In genomic region chrX:153469811-153470410, GRCh38 we compare ENCODE assay signal across 9 cellular contexts. TPM values are rescaled to one million over a fixed set of nuclear protein-coding genes. Genes with fewer than 3 reads are reported as not detected.
DNase-seq lines count a peak whose midpoint lies in the region; ATAC-seq, FAIRE-seq and TF ChIP-seq lines count a peak whose summit lies in the region.
"Had no signal": no experiment of that assay in that cellular context is flagged by ENCODE, and none has a peak within 500 bp of the region (broad histone marks: within the 10 kb centered on the region; RNA-seq: fewer than 3 reads in every experiment).

No MANE protein-coding gene starts in this region.

- H3K4me2 ChIP-seq in neural cell (ENCODE audit: low read length) = no peak overlapping the region

- TF ChIP-seq RAD21 in neural cell (conservative IDR thresholded peaks at IDR 0.05) = peak; percentile 22

- no peaks in the 10 kb centered on the region for H3K9me2 ChIP-seq in neural cell (ENCODE audit: insufficient read depth, low read length)

- WGBS in esophagus squamous epithelium, 2 donors = 36% methylated on average over 3 of the region's 32 CpGs; no CpG with 5 or more reads in 1 of the 2 donors

- TF ChIP-seq POLR2A in esophagus squamous epithelium (IDR thresholded peaks at IDR 0.05) (no peak), GM12891 (IDR thresholded peaks at IDR 0.05; ENCODE audit: low read depth, low read length) (no peak)

- H3K79me2 ChIP-seq in neural cell (replicated peaks; ENCODE audit: insufficient read depth, low read length) = no peaks in the 10 kb centered on the region

- no peaks in the 10 kb centered on the region for H3F3A ChIP-seq in neural cell (ENCODE audit: insufficient read depth, low read length, poor library complexity, severe bottlenecking)

- peak; percentile 78 for DNase-seq in ELF-1 (ENCODE audit: low read depth, low spot score)
- no peak for DNase-seq in esophagus squamous epithelium (lab: John Stamatoyannopoulos, UW)
- no peak for DNase-seq in GM10266 (ENCODE audit: extremely low spot score)
- no peak for DNase-seq in GM12891 (ENCODE audit: insufficient read length, low spot score)

- no peak for FAIRE-seq in GM12891 (lab: Jason Lieb, UNC)
- FAIRE-seq: colon had no signal

- no peak for TF ChIP-seq CTCF in VCaP (conservative IDR thresholded peaks at IDR 0.05)
- TF ChIP-seq CTCF in esophagus squamous epithelium (IDR thresholded peaks at IDR 0.05) = peak in 1 of 6 experiments; percentile 37
- peak; percentile 49 for TF ChIP-seq CTCF in neural cell (IDR thresholded peaks at IDR 0.05; ENCODE audit: poor library complexity, severe bottlenecking)
- no peak for TF ChIP-seq CTCF in GM10266 (IDR thresholded peaks at IDR 0.05; ENCODE audit: control insufficient read depth, insufficient read depth, low read depth, missing control alignments)

- H3K4me3 ChIP-seq in esophagus squamous epithelium (peak overlapping the region; percentile 52 to 75 (median 60)), neural cell (ENCODE audit: low read length) (peak overlapping the region; percentile 81)

- ATAC-seq in GM19468 (IDR thresholded peaks at IDR 0.05; ENCODE audit: extremely low read depth, unreplicated experiment) (peak; percentile 19), HG03469 (IDR thresholded peaks at IDR 0.05; ENCODE audit: unreplicated experiment) (peak; percentile 19)

- H3K27ac ChIP-seq in VCaP (peak overlapping the region; percentile 60; the same call in 1 of the 2 replicates), esophagus squamous epithelium (peak overlapping the region; percentile 60 to 87 (median 73)), neural cell (ENCODE audit: low read length) (no peak overlapping the region)

- H3K36me3 ChIP-seq in esophagus squamous epithelium = peaks cover 0 to under 1% (median 0%) of the 10 kb centered on the region in 3 donors
- no peaks in the 10 kb centered on the region for H3K36me3 ChIP-seq in neural cell (ENCODE audit: insufficient read depth, low read length)

- peak overlapping the region; percentile 50 for H3K9ac ChIP-seq in neural cell (ENCODE audit: low read length)

- H3K27me3 ChIP-seq in esophagus squamous epithelium = no peaks in the 10 kb centered on the region
- no peaks in the 10 kb centered on the region for H3K27me3 ChIP-seq in neural cell (ENCODE audit: insufficient read depth, low read depth, low read length)

- no peaks in the 10 kb centered on the region for H3K9me3 ChIP-seq in esophagus squamous epithelium
- no peaks in the 10 kb centered on the region for H3K9me3 ChIP-seq in neural cell (ENCODE audit: low read length)

- no peaks in the 10 kb centered on the region for H4K20me1 ChIP-seq in neural cell (ENCODE audit: insufficient read depth)

- H2AFZ ChIP-seq in neural cell (ENCODE audit: low read depth, low read length) = no peak overlapping the region

- intact Hi-C loops in esophagus squamous epithelium (cut with DNase I) = loop anchor here (5.0 kb wide), 1 partner anchor 37 kb away; no protein-coding TSS in a partner anchor

- no peak for TF ChIP-seq EP300 in neural cell (conservative IDR thresholded peaks at IDR 0.05; ENCODE audit: poor library complexity, severe bottlenecking)

- H3K4me1 ChIP-seq in esophagus squamous epithelium = peaks cover 2 to 46% (median 11%) of the 10 kb centered on the region in 3 donors

TF ChIP-seq in neural cell, 6 proteins besides CTCF, POLR2A, EP300 and RAD21:
- no peak for TF ChIP-seq POLR2AphosphoS5 (IDR thresholded peaks at IDR 0.05)
- no peak for TF ChIP-seq REST (IDR thresholded peaks at IDR 0.05; ENCODE audit: borderline replicate concordance)
- peak; percentile 27 for TF ChIP-seq SMC3 (conservative IDR thresholded peaks at IDR 0.05; ENCODE audit: poor library complexity)
- peak; percentile 75 for TF ChIP-seq MXI1 (conservative IDR thresholded peaks at IDR 0.05; ENCODE audit: poor library complexity, severe bottlenecking)
- TF ChIP-seq EZH2 (IDR thresholded peaks at IDR 0.05; ENCODE audit: borderline replicate concordance, insufficient read depth, low read length, poor library complexity, severe bottlenecking) = no peak
- no peak for TF ChIP-seq TAF1 (IDR thresholded peaks at IDR 0.05; ENCODE audit: low read depth)

TF ChIP-seq in GM12891, 5 proteins besides CTCF, POLR2A, EP300 and RAD21:
- TF ChIP-seq SPI1 (IDR thresholded peaks at IDR 0.05; ENCODE audit: low read depth, low read length) (no peak), POLR2AphosphoS5 (IDR thresholded peaks at IDR 0.05; ENCODE audit: low read depth, low read length) (no peak), TAF1 (IDR thresholded peaks at IDR 0.05; ENCODE audit: low read depth, low read length) (no peak), POU2F2 (IDR thresholded peaks at IDR 0.05; ENCODE audit: low read depth, low read length) (no peak), PAX5 (IDR thresholded peaks at IDR 0.05; ENCODE audit: insufficient read depth, low read length, severe bottlenecking) (no peak)
TF ChIP-seq in GM12891: peak in this region for 0.

RNA-seq across cellular contexts. Expression of gene HAUS7, which starts 0.5 kb away (rescaled TPM):
- total RNA-seq in esophagus squamous epithelium = 10 to 100 TPM in 3 of 4 donors, 1 to 10 TPM in 1; 8.8 to 21.0 (median 12.1) TPM
- polyA plus RNA-seq in neural cell = 27.7 and 32.5 TPM in 2 replicates
- polyA minus RNA-seq in neural cell = 13.9 and 15.3 TPM in 2 replicates
- polyA plus RNA-seq in GM12891 (2012; ENCODE audit: low read depth, missing spikeins) = 25.2 TPM

RNA-seq across cellular contexts. Expression of gene TREX2, which starts 24.1 kb away (rescaled TPM):
- total RNA-seq in esophagus squamous epithelium = 1 to 10 TPM; 1.4 to 6.6 (median 4.3) TPM
- polyA plus RNA-seq in neural cell = not detected in 2 replicates
- 1.5 TPM in 1 of 2 replicates, not detected in the other for polyA minus RNA-seq in neural cell
- polyA plus RNA-seq in GM12891 (2012; ENCODE audit: low read depth, missing spikeins) = 0.33 TPM

RNA-seq across cellular contexts. Expression of gene BGN, which starts 24.9 kb away (rescaled TPM):
- total RNA-seq in esophagus squamous epithelium = 10 to 100 TPM in 3 of 4 donors, 1 to 10 TPM in 1; 6.7 to 26.7 (median 15.7) TPM
- not detected in 2 replicates for polyA plus RNA-seq in neural cell
- polyA minus RNA-seq in neural cell = not detected in 2 replicates
- polyA plus RNA-seq in GM12891 (2012; ENCODE audit: low read depth, missing spikeins) = not detected

RNA-seq across cellular contexts. Expression of gene ATP2B3, which starts 47.5 kb away (rescaled TPM):
- total RNA-seq in esophagus squamous epithelium = not detected
- 4.4 and 5.3 TPM in 2 replicates for polyA plus RNA-seq in neural cell
- 11.2 and 12.9 TPM in 2 replicates for polyA minus RNA-seq in neural cell
- polyA plus RNA-seq in GM12891 (2012; ENCODE audit: low read depth, missing spikeins) = 0.03 TPM

RNA-seq across cellular contexts. Expression of gene ZFP92, which starts 58.6 kb away (rescaled TPM):
- under 1 TPM; 0.11 to 0.97 (median 0.37) TPM for total RNA-seq in esophagus squamous epithelium
- 0.06 TPM in 1 of 2 replicates, not detected in the other for polyA plus RNA-seq in neural cell
- not detected in 2 replicates for polyA minus RNA-seq in neural cell
- polyA plus RNA-seq in GM12891 (2012; ENCODE audit: low read depth, missing spikeins) = 0.78 TPM
